ENCODE assay signal across 8 cellular contexts in the genomic region with DNA sequence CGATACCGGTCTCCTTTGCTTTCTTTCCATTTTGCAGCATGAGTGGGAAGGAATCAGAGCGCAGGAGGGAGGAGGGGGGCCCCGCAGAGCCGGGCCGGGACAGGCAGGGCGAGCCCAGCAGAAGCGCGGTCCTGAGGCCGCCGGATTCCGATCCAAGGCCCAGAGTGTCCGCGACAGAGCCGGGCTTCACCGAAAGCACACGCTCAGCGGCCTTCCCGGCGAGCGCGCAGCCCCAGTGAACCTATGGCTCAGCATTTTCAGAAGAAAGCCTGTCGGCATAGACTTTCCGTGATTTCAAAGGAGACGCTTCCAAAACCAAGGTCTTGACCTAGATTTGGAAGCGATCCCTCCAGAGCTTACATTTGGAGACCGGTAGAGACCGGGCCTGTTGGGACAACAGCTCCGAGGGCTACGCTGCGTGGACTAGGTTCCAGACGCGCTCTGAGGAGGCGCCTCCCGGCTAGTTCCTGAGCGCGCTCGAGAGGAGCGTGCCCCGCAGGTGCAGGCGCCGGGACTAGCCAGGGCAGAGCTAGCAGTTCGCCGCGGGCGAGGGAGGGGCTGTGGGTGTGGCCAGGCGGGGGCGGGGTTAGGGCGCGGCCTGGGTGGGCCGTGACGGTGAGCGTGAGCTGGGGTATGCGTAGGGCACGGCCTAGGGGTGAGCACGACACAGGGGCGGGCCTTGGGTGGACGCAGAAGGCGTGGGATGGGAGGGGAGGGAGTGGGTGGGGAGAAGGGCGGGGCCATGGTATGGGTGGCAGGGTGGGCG. TPM values are rescaled to one million over a fixed set of nuclear protein-coding genes. Genes with fewer than 3 reads are reported as not detected.
DNase-seq lines count a peak whose midpoint lies in the region; TF ChIP-seq lines count a peak whose summit lies in the region.

No MANE protein-coding gene starts in this region.

- H3K4me1 ChIP-seq in Loucy (ENCODE audit: insufficient read depth, low read length, poor library complexity, severe bottlenecking) (peaks cover 12% of the 10 kb centered on the region), neural progenitor cell (no peaks in the 10 kb centered on the region), stomach smooth muscle (ENCODE audit: control insufficient read depth, insufficient read depth, low read length) (peaks cover 24% of the 10 kb centered on the region)

- H3K9me3 ChIP-seq in Loucy (ENCODE audit: insufficient read depth, low read depth, low read length) (no peaks in the 10 kb centered on the region), neural progenitor cell (ENCODE audit: low read depth) (no peaks in the 10 kb centered on the region), stomach smooth muscle (ENCODE audit: control insufficient read depth in 2 of 2, low read length in 2 of 2) (no peaks in the 10 kb centered on the region)

- no peak overlapping the region for H3K27ac Mint-ChIP-seq in neural progenitor cell

- no peaks in the 10 kb centered on the region for H3F3A ChIP-seq in Loucy (ENCODE audit: low read depth)
- peaks cover 16% of the 10 kb centered on the region for H3F3A ChIP-seq in neural progenitor cell (ENCODE audit: low read depth)

- H3K9ac ChIP-seq in Loucy (ENCODE audit: low read depth, low read length, poor library complexity, severe bottlenecking) (peak overlapping the region; percentile 66), neural progenitor cell (no peak overlapping the region), stomach smooth muscle (ENCODE audit: low read length in 2 of 2) (peak overlapping the region; percentile 80 to 90)

- H4K20me1 ChIP-seq in Loucy (ENCODE audit: insufficient read depth, low read length, poor library complexity, severe bottlenecking) (no peaks in the 10 kb centered on the region), neural progenitor cell (ENCODE audit: low read depth) (peaks cover 4% of the 10 kb centered on the region)

- H3K4me3 ChIP-seq in H7 (ENCODE audit: insufficient read depth, low read depth, low read length) (peak overlapping the region; percentile 74), Loucy (ENCODE audit: low read length, poor library complexity, severe bottlenecking) (peak overlapping the region; percentile 74), foreskin fibroblast (ENCODE audit: low read depth in 1 of 2, low read length in 2 of 2) (peak overlapping the region; percentile 63 to 79), neural progenitor cell (peak overlapping the region; percentile 75), stomach smooth muscle (ENCODE audit: low read length in 2 of 2) (peak overlapping the region; percentile 85 to 92)

- no peak for TF ChIP-seq CTCF in Loucy (conservative IDR thresholded peaks at IDR 0.05; ENCODE audit: low read length)
- TF ChIP-seq CTCF in foreskin fibroblast (IDR thresholded peaks at IDR 0.05; ENCODE audit: low read depth, low read length) = no peak
- TF ChIP-seq CTCF in neural progenitor cell (IDR thresholded peaks at IDR 0.05) = no peak

- H3K27ac ChIP-seq in neural progenitor cell (no peak overlapping the region), stomach smooth muscle (ENCODE audit: low read length) (peak overlapping the region; percentile 86)

- H3K4me2 ChIP-seq in Loucy (ENCODE audit: low read depth, low read length, poor library complexity, severe bottlenecking) (peak overlapping the region; percentile 86), neural progenitor cell (peak overlapping the region; percentile 100)

- peak; percentile 93 for DNase-seq in ELR (ENCODE audit: low read depth)
- DNase-seq in H7 = peak; percentile 99
- peak; percentile 89 to 95 for DNase-seq in SHP77 (lab: John Stamatoyannopoulos, UW)
- DNase-seq in activated gamma-delta T cell (lab: John Stamatoyannopoulos, UW) = peak; percentile 92
- peak; percentile 96 to 99 for DNase-seq in foreskin fibroblast
- DNase-seq in neural progenitor cell (ENCODE audit: low spot score) = peak; percentile 95

- no peaks in the 10 kb centered on the region for H3K9me2 ChIP-seq in Loucy (replicated peaks; ENCODE audit: low read depth, low read length)

- peaks cover 26% of the 10 kb centered on the region for H3K27me3 Mint-ChIP-seq in neural progenitor cell (ENCODE audit: insufficient read depth, low read depth)

- H3K4me3 Mint-ChIP-seq in neural progenitor cell = peak overlapping the region; percentile 83

- no peaks in the 10 kb centered on the region for H3K79me2 ChIP-seq in Loucy (ENCODE audit: insufficient read depth, low read length)
- no peaks in the 10 kb centered on the region for H3K79me2 ChIP-seq in neural progenitor cell (ENCODE audit: low read depth)

- H3K4me1 Mint-ChIP-seq in neural progenitor cell = peaks cover 16% of the 10 kb centered on the region

- H3K27me3 ChIP-seq in H7 (ENCODE audit: control insufficient read depth, insufficient read depth, low read length) = peaks cover 29% of the 10 kb centered on the region
- no peaks in the 10 kb centered on the region for H3K27me3 ChIP-seq in Loucy (ENCODE audit: insufficient read depth, low read length, poor library complexity, severe bottlenecking)
- peaks cover 41% of the 10 kb centered on the region for H3K27me3 ChIP-seq in neural progenitor cell
- H3K27me3 ChIP-seq in stomach smooth muscle (ENCODE audit: control insufficient read depth in 1 of 2, insufficient read depth in 2 of 2, low read length in 2 of 2) = no peaks in the 10 kb centered on the region

- H3K9me3 Mint-ChIP-seq in neural progenitor cell = no peaks in the 10 kb centered on the region

- H3K36me3 Mint-ChIP-seq in neural progenitor cell = peaks cover 2% of the 10 kb centered on the region

- H2AFZ ChIP-seq in Loucy (ENCODE audit: low read length) = peak overlapping the region; percentile 69
- peak overlapping the region; percentile 83 for H2AFZ ChIP-seq in neural progenitor cell (replicated peaks)

- H3K36me3 ChIP-seq in H7 (replicated peaks; ENCODE audit: control insufficient read depth, insufficient read depth, low read length) = no peaks in the 10 kb centered on the region
- H3K36me3 ChIP-seq in Loucy (ENCODE audit: insufficient read depth, low read length) = no peaks in the 10 kb centered on the region
- H3K36me3 ChIP-seq in neural progenitor cell = no peaks in the 10 kb centered on the region
- H3K36me3 ChIP-seq in stomach smooth muscle (ENCODE audit: control insufficient read depth in 2 of 2, insufficient read depth in 2 of 2, low read length in 2 of 2) = no peaks in the 10 kb centered on the region

RNA-seq across cellular contexts. Expression of a gene that starts 27.8 kb away (rescaled TPM):
- not detected in 2 replicates for total RNA-seq in H7 (2014; rRNA removed; shearing (Covaris generic))
- total RNA-seq in neural progenitor cell (ENCODE audit: low replicate concordance) = not detected in 2 replicates

RNA-seq across cellular contexts. Expression of a gene that starts 52.5 kb away (rescaled TPM):
- total RNA-seq in H7 (2014; rRNA removed; shearing (Covaris generic)) = 122 and 123 TPM in 2 replicates
- 52.8 and 54.8 TPM in 2 replicates for total RNA-seq in neural progenitor cell (ENCODE audit: low replicate concordance)

RNA-seq across cellular contexts. Expression of a gene that starts 52.6 kb away (rescaled TPM):
- total RNA-seq in H7 (2014; rRNA removed; shearing (Covaris generic)) = 45.3 and 54.4 TPM in 2 replicates
- total RNA-seq in neural progenitor cell (ENCODE audit: low replicate concordance) = 7.5 and 13.6 TPM in 2 replicates
